In genomic region chr12:121358093-121358492, GRCh38 we compare ENCODE assay signal across 1 cellular context.
TF ChIP-seq lines count a peak whose summit lies in the region.

No MANE protein-coding gene starts in this region.

TF ChIP-seq in HepG2, 621 proteins besides CTCF, POLR2A, EP300 and RAD21 (continued from another document):
- TF ChIP-seq, protein P1, sequence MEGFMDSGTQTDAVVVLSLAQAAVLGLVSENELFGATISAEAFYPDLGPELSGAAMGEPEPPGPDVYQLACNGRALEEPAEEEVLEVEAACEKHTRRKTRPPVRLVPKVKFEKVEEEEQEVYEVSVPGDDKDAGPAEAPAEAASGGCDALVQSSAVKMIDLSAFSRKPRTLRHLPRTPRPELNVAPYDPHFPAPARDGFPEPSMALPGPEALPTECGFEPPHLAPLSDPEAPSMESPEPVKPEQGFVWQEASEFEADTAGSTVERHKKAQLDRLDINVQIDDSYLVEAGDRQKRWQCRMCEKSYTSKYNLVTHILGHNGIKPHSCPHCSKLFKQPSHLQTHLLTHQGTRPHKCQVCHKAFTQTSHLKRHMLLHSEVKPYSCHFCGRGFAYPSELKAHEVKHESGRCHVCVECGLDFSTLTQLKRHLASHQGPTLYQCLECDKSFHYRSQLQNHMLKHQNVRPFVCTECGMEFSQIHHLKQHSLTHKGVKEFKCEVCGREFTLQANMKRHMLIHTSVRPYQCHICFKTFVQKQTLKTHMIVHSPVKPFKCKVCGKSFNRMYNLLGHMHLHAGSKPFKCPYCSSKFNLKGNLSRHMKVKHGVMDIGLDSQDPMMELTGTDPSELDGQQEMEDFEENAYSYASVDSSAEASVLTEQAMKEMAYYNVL (CRISPR knock-in tag; IDR thresholded peaks at IDR 0.05; ENCODE audit: borderline replicate concordance): 0 out of 2 replicates have a peak, but pooled peaks have one; percentile 6
- TF ChIP-seq, protein P2, sequence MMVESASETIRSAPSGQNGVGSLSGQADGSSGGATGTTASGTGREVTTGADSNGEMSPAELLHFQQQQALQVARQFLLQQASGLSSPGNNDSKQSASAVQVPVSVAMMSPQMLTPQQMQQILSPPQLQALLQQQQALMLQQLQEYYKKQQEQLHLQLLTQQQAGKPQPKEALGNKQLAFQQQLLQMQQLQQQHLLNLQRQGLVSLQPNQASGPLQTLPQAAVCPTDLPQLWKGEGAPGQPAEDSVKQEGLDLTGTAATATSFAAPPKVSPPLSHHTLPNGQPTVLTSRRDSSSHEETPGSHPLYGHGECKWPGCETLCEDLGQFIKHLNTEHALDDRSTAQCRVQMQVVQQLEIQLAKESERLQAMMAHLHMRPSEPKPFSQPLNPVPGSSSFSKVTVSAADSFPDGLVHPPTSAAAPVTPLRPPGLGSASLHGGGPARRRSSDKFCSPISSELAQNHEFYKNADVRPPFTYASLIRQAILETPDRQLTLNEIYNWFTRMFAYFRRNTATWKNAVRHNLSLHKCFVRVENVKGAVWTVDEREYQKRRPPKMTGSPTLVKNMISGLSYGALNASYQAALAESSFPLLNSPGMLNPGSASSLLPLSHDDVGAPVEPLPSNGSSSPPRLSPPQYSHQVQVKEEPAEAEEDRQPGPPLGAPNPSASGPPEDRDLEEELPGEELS (CRISPR knock-in tag; IDR thresholded peaks at IDR 0.05): 0 out of 2 replicates have a peak, but pooled peaks have one; percentile 28
- TF ChIP-seq, protein P3, sequence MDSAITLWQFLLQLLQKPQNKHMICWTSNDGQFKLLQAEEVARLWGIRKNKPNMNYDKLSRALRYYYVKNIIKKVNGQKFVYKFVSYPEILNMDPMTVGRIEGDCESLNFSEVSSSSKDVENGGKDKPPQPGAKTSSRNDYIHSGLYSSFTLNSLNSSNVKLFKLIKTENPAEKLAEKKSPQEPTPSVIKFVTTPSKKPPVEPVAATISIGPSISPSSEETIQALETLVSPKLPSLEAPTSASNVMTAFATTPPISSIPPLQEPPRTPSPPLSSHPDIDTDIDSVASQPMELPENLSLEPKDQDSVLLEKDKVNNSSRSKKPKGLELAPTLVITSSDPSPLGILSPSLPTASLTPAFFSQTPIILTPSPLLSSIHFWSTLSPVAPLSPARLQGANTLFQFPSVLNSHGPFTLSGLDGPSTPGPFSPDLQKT (CRISPR knock-in tag; IDR thresholded peaks at IDR 0.05; ENCODE audit: borderline replicate concordance): no peak
- TF ChIP-seq DRAP1 (CRISPR knock-in tag; IDR thresholded peaks at IDR 0.05) (no peak), GATA4 (IDR thresholded peaks at IDR 0.05; ENCODE audit: borderline replicate concordance, low read depth) (no peak), ZNF570 (CRISPR knock-in tag; IDR thresholded peaks at IDR 0.05; ENCODE audit: borderline replicate concordance) (no peak), ELF1 (CRISPR knock-in tag; IDR thresholded peaks at IDR 0.05) (no peak), ZBTB3 (CRISPR knock-in tag; IDR thresholded peaks at IDR 0.05; ENCODE audit: borderline replicate concordance, low read depth) (no peak), ZKSCAN5 (CRISPR knock-in tag; IDR thresholded peaks at IDR 0.05) (no peak), SRY (CRISPR knock-in tag; IDR thresholded peaks at IDR 0.05) (no peak), CAMTA2 (CRISPR knock-in tag; IDR thresholded peaks at IDR 0.05; ENCODE audit: borderline replicate concordance) (no peak), MXD1 (CRISPR knock-in tag; IDR thresholded peaks at IDR 0.05) (no peak)
- TF ChIP-seq, protein P4, sequence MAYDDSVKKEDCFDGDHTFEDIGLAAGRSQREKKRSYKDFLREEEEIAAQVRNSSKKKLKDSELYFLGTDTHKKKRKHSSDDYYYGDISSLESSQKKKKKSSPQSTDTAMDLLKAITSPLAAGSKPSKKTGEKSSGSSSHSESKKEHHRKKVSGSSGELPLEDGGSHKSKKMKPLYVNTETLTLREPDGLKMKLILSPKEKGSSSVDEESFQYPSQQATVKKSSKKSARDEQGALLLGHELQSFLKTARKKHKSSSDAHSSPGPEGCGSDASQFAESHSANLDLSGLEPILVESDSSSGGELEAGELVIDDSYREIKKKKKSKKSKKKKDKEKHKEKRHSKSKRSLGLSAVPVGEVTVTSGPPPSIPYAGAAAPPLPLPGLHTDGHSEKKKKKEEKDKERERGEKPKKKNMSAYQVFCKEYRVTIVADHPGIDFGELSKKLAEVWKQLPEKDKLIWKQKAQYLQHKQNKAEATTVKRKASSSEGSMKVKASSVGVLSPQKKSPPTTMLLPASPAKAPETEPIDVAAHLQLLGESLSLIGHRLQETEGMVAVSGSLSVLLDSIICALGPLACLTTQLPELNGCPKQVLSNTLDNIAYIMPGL (CRISPR knock-in tag; IDR thresholded peaks at IDR 0.05; ENCODE audit: borderline replicate concordance in 1 of 2, low read depth in 1 of 2): no peak
- TF ChIP-seq, protein P5, sequence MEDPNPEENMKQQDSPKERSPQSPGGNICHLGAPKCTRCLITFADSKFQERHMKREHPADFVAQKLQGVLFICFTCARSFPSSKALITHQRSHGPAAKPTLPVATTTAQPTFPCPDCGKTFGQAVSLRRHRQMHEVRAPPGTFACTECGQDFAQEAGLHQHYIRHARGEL (CRISPR knock-in tag; IDR thresholded peaks at IDR 0.05): no peak
- TF ChIP-seq, protein P6, sequence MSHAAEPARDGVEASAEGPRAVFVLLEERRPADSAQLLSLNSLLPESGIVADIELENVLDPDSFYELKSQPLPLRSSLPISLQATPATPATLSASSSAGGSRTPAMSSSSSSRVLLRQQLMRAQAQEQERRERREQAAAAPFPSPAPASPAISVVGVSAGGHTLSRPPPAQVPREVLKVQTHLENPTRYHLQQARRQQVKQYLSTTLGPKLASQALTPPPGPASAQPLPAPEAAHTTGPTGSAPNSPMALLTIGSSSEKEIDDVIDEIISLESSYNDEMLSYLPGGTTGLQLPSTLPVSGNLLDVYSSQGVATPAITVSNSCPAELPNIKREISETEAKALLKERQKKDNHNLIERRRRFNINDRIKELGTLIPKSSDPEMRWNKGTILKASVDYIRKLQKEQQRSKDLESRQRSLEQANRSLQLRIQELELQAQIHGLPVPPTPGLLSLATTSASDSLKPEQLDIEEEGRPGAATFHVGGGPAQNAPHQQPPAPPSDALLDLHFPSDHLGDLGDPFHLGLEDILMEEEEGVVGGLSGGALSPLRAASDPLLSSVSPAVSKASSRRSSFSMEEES (CRISPR knock-in tag; IDR thresholded peaks at IDR 0.05): no peak
